ENCODE assay signal across 10 cellular contexts in genomic region chr15:72365844-72366243, GRCh38. TPM values are rescaled to one million over a fixed set of nuclear protein-coding genes. Genes with fewer than 3 reads are reported as not detected.
A peak's percentile ranks its signal among the peaks of the same experiment; 100 is the strongest.
DNase-seq lines count a peak whose midpoint lies in the region; ATAC-seq and TF ChIP-seq lines count a peak whose summit lies in the region.
"Had no signal": no experiment of that assay in that cellular context is flagged by ENCODE, and none has a peak within 500 bp of the region (broad histone marks: within the 10 kb centered on the region; RNA-seq: fewer than 3 reads in every experiment).

No MANE protein-coding gene starts in this region.

- DNase-seq in CD4-positive, alpha-beta memory T cell: peak; percentile 32 to 68 (median 54)
- DNase-seq in activated CD8-positive, alpha-beta T cell treated with anti-CD3 and anti-CD28 coated beads, Interleukin-2, amount 10 ng/mL, durations not matched to agents 7 days and 5 days: peak; percentile 81
- DNase-seq in HEK293T (ENCODE audit: extremely low spot score): no peak
- no peak for DNase-seq in SW 1271 (lab: John Stamatoyannopoulos, UW)
- no peak for DNase-seq in middle frontal gyrus (ENCODE audit: extremely low spot score, low spot score)
- no peak for DNase-seq in prostate gland (ENCODE audit: low spot score)
- DNase-seq: dorsolateral prefrontal cortex had no signal

- H3K4me1 Mint-ChIP-seq in CD4-positive, alpha-beta memory T cell: peaks cover 29 to 45% (median 33%) of the 10 kb centered on the region in 4 donors
- H3K4me1 Mint-ChIP-seq in activated CD8-positive, alpha-beta T cell treated with anti-CD3 and anti-CD28 coated beads, Interleukin-2, amount 10 ng/mL, durations not matched to agents 7 days and 5 days (ENCODE audit: low read depth): peaks cover 32% of the 10 kb centered on the region

- POLR2A ChIA-PET in CD4-positive, alpha-beta memory T cell (lab: Charles Lee; ENCODE audit: partially characterized antibody): interaction anchor here (5.6 kb wide), 1 partner anchor 9 kb away, joined by 28 read pairs; the partner anchor contains the start of gene HEXA
- POLR2A ChIA-PET in activated CD8-positive, alpha-beta T cell treated with anti-CD3 and anti-CD28 coated beads, Interleukin-2, amount 10 ng/mL, durations not matched to agents 7 days and 5 days (lab: Charles Lee): interaction anchor here (1.3 to 5.3 kb wide), 2 partner anchors 10 to 109 kb away, joined by 3 to 53 read pairs; partner anchors contain the start of gene HEXA
- POLR2A ChIA-PET in HEK293T (lab: Yijun Ruan, JAX): no interaction called here

- peak; percentile 83 for ATAC-seq in GM19351 (IDR thresholded peaks at IDR 0.05; ENCODE audit: unreplicated experiment)
- ATAC-seq in HG03342 (IDR thresholded peaks at IDR 0.05; ENCODE audit: unreplicated experiment): peak; percentile 88
- ATAC-seq in activated CD8-positive, alpha-beta T cell treated with anti-CD3 and anti-CD28 coated beads, Interleukin-2, amount 10 ng/mL, durations not matched to agents 7 days and 5 days: peak; percentile 92

- H3K27ac ChIP-seq in CD4-positive, alpha-beta memory T cell (ENCODE audit: low read depth, low read length): no peak overlapping the region
- no peak overlapping the region for H3K27ac ChIP-seq in prostate gland
- H3K27ac ChIP-seq: dorsolateral prefrontal cortex had no signal

- peaks cover 27% of the 10 kb centered on the region for H3K4me1 ChIP-seq in CD4-positive, alpha-beta memory T cell (ENCODE audit: insufficient read depth, low read length)
- peaks cover 3% of the 10 kb centered on the region for H3K4me1 ChIP-seq in prostate gland (replicated peaks)

- no peak for TF ChIP-seq POLR2A in prostate gland (IDR thresholded peaks at IDR 0.05)

- no peaks in the 10 kb centered on the region for H3K9me3 ChIP-seq in CD4-positive, alpha-beta memory T cell (ENCODE audit: control insufficient read depth in 1 of 2, low read length in 2 of 2)
- no peaks in the 10 kb centered on the region for H3K9me3 ChIP-seq in prostate gland

- H3K36me3 ChIP-seq in CD4-positive, alpha-beta memory T cell (ENCODE audit: insufficient read depth, low read length): peaks cover 7% of the 10 kb centered on the region
- no peaks in the 10 kb centered on the region for H3K36me3 ChIP-seq in prostate gland

- H3K4me3 Mint-ChIP-seq in CD4-positive, alpha-beta memory T cell: peak overlapping the region in 6 of 8 donors; percentile 0 to 54 (median 12)
- peak overlapping the region; percentile 0 for H3K4me3 Mint-ChIP-seq in activated CD8-positive, alpha-beta T cell treated with anti-CD3 and anti-CD28 coated beads, Interleukin-2, amount 10 ng/mL, durations not matched to agents 7 days and 5 days

- no peak for TF ChIP-seq CTCF in prostate gland (IDR thresholded peaks at IDR 0.05)

- no peaks in the 10 kb centered on the region for H3K27me3 Mint-ChIP-seq in CD4-positive, alpha-beta memory T cell
- no peaks in the 10 kb centered on the region for H3K27me3 Mint-ChIP-seq in activated CD8-positive, alpha-beta T cell treated with anti-CD3 and anti-CD28 coated beads, Interleukin-2, amount 10 ng/mL, durations not matched to agents 7 days and 5 days (ENCODE audit: low read depth)

- 79% methylated on average over 1 of the region's 1 CpG for WGBS in prostate gland

- peaks cover 34 to 39% of the 10 kb centered on the region in 2 donors for H3K36me3 Mint-ChIP-seq in CD4-positive, alpha-beta memory T cell
- H3K36me3 Mint-ChIP-seq in activated CD8-positive, alpha-beta T cell treated with anti-CD3 and anti-CD28 coated beads, Interleukin-2, amount 10 ng/mL, durations not matched to agents 7 days and 5 days (ENCODE audit: low read depth): peaks cover 32% of the 10 kb centered on the region

- H3K27ac Mint-ChIP-seq in CD4-positive, alpha-beta memory T cell: peak overlapping the region in 4 of 7 donors; percentile 1 to 29 (median 12)
- H3K27ac Mint-ChIP-seq in activated CD8-positive, alpha-beta T cell treated with anti-CD3 and anti-CD28 coated beads, Interleukin-2, amount 10 ng/mL, durations not matched to agents 7 days and 5 days: peak overlapping the region; percentile 77

- peaks cover 0 to 2% (median 0%) of the 10 kb centered on the region in 8 donors for H3K9me3 Mint-ChIP-seq in CD4-positive, alpha-beta memory T cell
- no peaks in the 10 kb centered on the region for H3K9me3 Mint-ChIP-seq in activated CD8-positive, alpha-beta T cell treated with anti-CD3 and anti-CD28 coated beads, Interleukin-2, amount 10 ng/mL, durations not matched to agents 7 days and 5 days (ENCODE audit: insufficient read depth)

- no peak overlapping the region for H3K4me3 ChIP-seq in CD4-positive, alpha-beta memory T cell (ENCODE audit: low read length in 2 of 2)
- H3K4me3 ChIP-seq in prostate gland: no peak overlapping the region
- H3K4me3 ChIP-seq: dorsolateral prefrontal cortex had no signal

- intact Hi-C loops in CD4-positive, alpha-beta memory T cell (cut with micrococcal nuclease): no loop called here
- intact Hi-C loops in prostate gland (cut with DNase I): no loop called here

- CTCF ChIA-PET in CD4-positive, alpha-beta memory T cell (lab: Charles Lee; ENCODE audit: partially characterized antibody): no interaction called here
- CTCF ChIA-PET in activated CD8-positive, alpha-beta T cell treated with anti-CD3 and anti-CD28 coated beads, Interleukin-2, amount 10 ng/mL, durations not matched to agents 7 days and 5 days (lab: Charles Lee): interaction anchor here (0.8 to 1.2 kb wide), 2 partner anchors 53 to 139 kb away, joined by 3 to 4 read pairs; no protein-coding TSS in a partner anchor
- CTCF ChIA-PET in HEK293T (lab: Yijun Ruan, JAX): no interaction called here

- H3K27me3 ChIP-seq in CD4-positive, alpha-beta memory T cell (ENCODE audit: insufficient read depth, low read length): no peaks in the 10 kb centered on the region
- no peaks in the 10 kb centered on the region for H3K27me3 ChIP-seq in prostate gland (replicated peaks; ENCODE audit: insufficient read depth)
- H3K27me3 ChIP-seq: dorsolateral prefrontal cortex had no signal

TF ChIP-seq in HEK293T, 16 proteins besides CTCF, POLR2A, EP300 and RAD21:
- TF ChIP-seq ARNT (IDR thresholded peaks at IDR 0.05): no peak
- TF ChIP-seq BHLHE40 (IDR thresholded peaks at IDR 0.05; ENCODE audit: borderline replicate concordance): no peak
- no peak for TF ChIP-seq L3MBTL2 (conservative IDR thresholded peaks at IDR 0.05)
- TF ChIP-seq CTBP1 (IDR thresholded peaks at IDR 0.05; ENCODE audit: borderline replicate concordance): no peak
- TF ChIP-seq FOXK2 (IDR thresholded peaks at IDR 0.05): no peak
- no peak for TF ChIP-seq ELF4 (IDR thresholded peaks at IDR 0.05)
- TF ChIP-seq FOXM1 (IDR thresholded peaks at IDR 0.05; ENCODE audit: borderline replicate concordance): no peak
- TF ChIP-seq ZNF384 (IDR thresholded peaks at IDR 0.05): no peak
- no peak for TF ChIP-seq SP1 (IDR thresholded peaks at IDR 0.05)
- TF ChIP-seq LEF1 (IDR thresholded peaks at IDR 0.05; ENCODE audit: borderline replicate concordance): no peak
- TF ChIP-seq FOXA1 (IDR thresholded peaks at IDR 0.05): no peak
- no peak for TF ChIP-seq SUZ12 (IDR thresholded peaks at IDR 0.05)
- TF ChIP-seq PKNOX1 (IDR thresholded peaks at IDR 0.05): no peak
- TF ChIP-seq NFRKB (IDR thresholded peaks at IDR 0.05): no peak
TF ChIP-seq in HEK293T: peak in this region for 0.

RNA-seq across cellular contexts. Expression of gene HEXA, which starts 10.0 kb away (rescaled TPM):
- 10 to 100 TPM; 84.4 to 84.6 TPM for total RNA-seq in CD4-positive, alpha-beta memory T cell
- 100 to 1,000 TPM in 1 of 2 donors, 10 to 100 TPM in 1; 69.9 to 102 TPM for polyA plus RNA-seq in CD4-positive, alpha-beta memory T cell
- 10 to 100 TPM; 80.9 to 87.3 TPM for total RNA-seq in activated CD8-positive, alpha-beta T cell treated with anti-CD3 and anti-CD28 coated beads, Interleukin-2, amount 10 ng/mL, durations not matched to agents 7 days and 5 days
- 100 to 1,000 TPM in 1 of 2 donors, 10 to 100 TPM in 1; 78.1 to 176 TPM for total RNA-seq in prostate gland

RNA-seq across cellular contexts. Expression of gene TMEM202, which starts 32.3 kb away (rescaled TPM):
- not detected for total RNA-seq in CD4-positive, alpha-beta memory T cell
- not detected for polyA plus RNA-seq in CD4-positive, alpha-beta memory T cell
- not detected for total RNA-seq in activated CD8-positive, alpha-beta T cell treated with anti-CD3 and anti-CD28 coated beads, Interleukin-2, amount 10 ng/mL, durations not matched to agents 7 days and 5 days
- total RNA-seq in prostate gland: not detected
- total RNA-seq: dorsolateral prefrontal cortex, SK-MEL-5 had no signal

RNA-seq across cellular contexts. Expression of gene CELF6, which starts 45.9 kb away (rescaled TPM):
- 1 to 10 TPM; 2.6 to 4.9 TPM for total RNA-seq in CD4-positive, alpha-beta memory T cell
- polyA plus RNA-seq in CD4-positive, alpha-beta memory T cell: not detected
- total RNA-seq in activated CD8-positive, alpha-beta T cell treated with anti-CD3 and anti-CD28 coated beads, Interleukin-2, amount 10 ng/mL, durations not matched to agents 7 days and 5 days: under 1 TPM; 0.45 to 0.70 TPM
- 1 to 10 TPM; 3.7 to 7.3 TPM for total RNA-seq in prostate gland
- total RNA-seq: SK-MEL-5 had no signal

Comparison
In these comparisons a context has a peak if more than half of its experiments do, and no peak if none do; other contexts are left out.
1. DNase-seq: peak in CD4-positive, alpha-beta memory T cell (5 of 5) and activated CD8-positive, alpha-beta T cell treated with anti-CD3 and anti-CD28 coated beads, Interleukin-2, amount 10 ng/mL, durations not matched to agents 7 days and 5 days (single experiment); none in HEK293T (single experiment), SW 1271 (0 of 2), middle frontal gyrus (single experiment) and prostate gland (single experiment).
2. Peak in every context shown above with its lines, with median percentiles within 50 percentile points of each other: ATAC-seq.